9 cellular contexts compared by ENCODE assay signal in genomic region chr11:116193321-116194114, GRCh38.
DNase-seq lines count a peak whose midpoint lies in the region; ATAC-seq and TF ChIP-seq lines count a peak whose summit lies in the region.
"Had no signal": no experiment of that assay in that cellular context is flagged by ENCODE, and none has a peak within 500 bp of the region (broad histone marks: within the 10 kb centered on the region; RNA-seq: fewer than 3 reads in every experiment).

No MANE protein-coding gene starts in this region.

- H3K36me3 ChIP-seq in suprapubic skin: no peaks in the 10 kb centered on the region
- H3K36me3 ChIP-seq: SJCRH30 had no signal

- H3K27me3 ChIP-seq in layer of hippocampus (ENCODE audit: control insufficient read depth, insufficient read depth, low read length): peaks cover 9% of the 10 kb centered on the region
- H3K27me3 ChIP-seq in suprapubic skin: peaks cover 16% of the 10 kb centered on the region
- H3K27me3 ChIP-seq: SJCRH30 had no signal

- ATAC-seq in GM19035 (IDR thresholded peaks at IDR 0.05; ENCODE audit: unreplicated experiment): no peak
- no peak for ATAC-seq in activated CD8-positive, alpha-beta T cell treated with anti-CD3 and anti-CD28 coated beads for 36 hours

- intact Hi-C loops in activated CD8-positive, alpha-beta T cell treated with anti-CD3 and anti-CD28 coated beads for 36 hours (cut with micrococcal nuclease): no loop called here
- intact Hi-C loops in posterior vena cava (cut with DNase I): no loop called here

- H3K27ac ChIP-seq in layer of hippocampus (ENCODE audit: low read depth, low read length): peak overlapping the region; percentile 16
- peak overlapping the region; percentile 36 for H3K27ac ChIP-seq in suprapubic skin
- H3K27ac ChIP-seq: SJCRH30 had no signal

- peak; percentile 17 for DNase-seq in NCI-H2107 treated with DMSO at 0.1 percent for 48 hours (lab: John Stamatoyannopoulos, UW; ENCODE audit: unreplicated experiment)
- no peak for DNase-seq in NCI-H2107 (lab: John Stamatoyannopoulos, UW)
- DNase-seq in chondrocyte (ENCODE audit: low spot score): no peak
- no peak for DNase-seq in suprapubic skin (ENCODE audit: low spot score in 2 of 2)
- DNase-seq in activated CD8-positive, alpha-beta T cell treated with anti-CD3 and anti-CD28 coated beads for 36 hours: no peak
- no peak for DNase-seq in posterior vena cava (ENCODE audit: low spot score)

- H3K4me3 Mint-ChIP-seq in chondrocyte (ENCODE audit: unreplicated experiment): peak overlapping the region; percentile 83
- no peak overlapping the region for H3K4me3 Mint-ChIP-seq in activated CD8-positive, alpha-beta T cell treated with anti-CD3 and anti-CD28 coated beads for 36 hours

- H3K4me1 Mint-ChIP-seq in chondrocyte (ENCODE audit: low read depth): peaks cover 13% of the 10 kb centered on the region
- H3K4me1 Mint-ChIP-seq in activated CD8-positive, alpha-beta T cell treated with anti-CD3 and anti-CD28 coated beads for 36 hours (ENCODE audit: low read depth): no peaks in the 10 kb centered on the region

- no peak for TF ChIP-seq EP300 in suprapubic skin (IDR thresholded peaks at IDR 0.05)

- H3K27me3 Mint-ChIP-seq in chondrocyte (ENCODE audit: low read depth): peaks cover 7% of the 10 kb centered on the region
- peaks cover 22% of the 10 kb centered on the region for H3K27me3 Mint-ChIP-seq in activated CD8-positive, alpha-beta T cell treated with anti-CD3 and anti-CD28 coated beads for 36 hours

- H3K27ac Mint-ChIP-seq in chondrocyte (ENCODE audit: unreplicated experiment): peak overlapping the region; percentile 94
- no peak overlapping the region for H3K27ac Mint-ChIP-seq in activated CD8-positive, alpha-beta T cell treated with anti-CD3 and anti-CD28 coated beads for 36 hours

- peaks cover 18% of the 10 kb centered on the region for H3K4me1 ChIP-seq in suprapubic skin
- H3K4me1 ChIP-seq: SJCRH30 had no signal

- TF ChIP-seq CTCF in chondrocyte (IDR thresholded peaks at IDR 0.05) (peak; percentile 73), suprapubic skin (IDR thresholded peaks at IDR 0.05) (peak in 1 of 2 donors; percentile 7)
- no peak for TF ChIP-seq CTCF in activated CD8-positive, alpha-beta T cell treated with anti-CD3 and anti-CD28 coated beads for 36 hours (IDR thresholded peaks at IDR 0.05)

- TF ChIP-seq POLR2A in suprapubic skin (IDR thresholded peaks at IDR 0.05): no peak

- H3K36me3 Mint-ChIP-seq in chondrocyte (ENCODE audit: low read depth): no peaks in the 10 kb centered on the region
- no peaks in the 10 kb centered on the region for H3K36me3 Mint-ChIP-seq in activated CD8-positive, alpha-beta T cell treated with anti-CD3 and anti-CD28 coated beads for 36 hours (ENCODE audit: low read depth)

- peak overlapping the region; percentile 52 for H3K4me3 ChIP-seq in suprapubic skin
- H3K4me3 ChIP-seq: SJCRH30 had no signal

- POLR2A ChIA-PET in activated CD8-positive, alpha-beta T cell treated with anti-CD3 and anti-CD28 coated beads for 36 hours (lab: Charles Lee): no interaction called here

- H3K9me3 Mint-ChIP-seq in chondrocyte (ENCODE audit: low read depth): no peaks in the 10 kb centered on the region
- no peaks in the 10 kb centered on the region for H3K9me3 Mint-ChIP-seq in activated CD8-positive, alpha-beta T cell treated with anti-CD3 and anti-CD28 coated beads for 36 hours

- no peaks in the 10 kb centered on the region for H3K9me3 ChIP-seq in suprapubic skin
- H3K9me3 ChIP-seq: SJCRH30 had no signal

- CTCF ChIA-PET in activated CD8-positive, alpha-beta T cell treated with anti-CD3 and anti-CD28 coated beads for 36 hours (lab: Charles Lee): no interaction called here

- 2% methylated on average over 34 of the region's 34 CpGs for WGBS in suprapubic skin
